Comparison of ENCODE assay signal across 8 cellular contexts in the genomic region with DNA sequence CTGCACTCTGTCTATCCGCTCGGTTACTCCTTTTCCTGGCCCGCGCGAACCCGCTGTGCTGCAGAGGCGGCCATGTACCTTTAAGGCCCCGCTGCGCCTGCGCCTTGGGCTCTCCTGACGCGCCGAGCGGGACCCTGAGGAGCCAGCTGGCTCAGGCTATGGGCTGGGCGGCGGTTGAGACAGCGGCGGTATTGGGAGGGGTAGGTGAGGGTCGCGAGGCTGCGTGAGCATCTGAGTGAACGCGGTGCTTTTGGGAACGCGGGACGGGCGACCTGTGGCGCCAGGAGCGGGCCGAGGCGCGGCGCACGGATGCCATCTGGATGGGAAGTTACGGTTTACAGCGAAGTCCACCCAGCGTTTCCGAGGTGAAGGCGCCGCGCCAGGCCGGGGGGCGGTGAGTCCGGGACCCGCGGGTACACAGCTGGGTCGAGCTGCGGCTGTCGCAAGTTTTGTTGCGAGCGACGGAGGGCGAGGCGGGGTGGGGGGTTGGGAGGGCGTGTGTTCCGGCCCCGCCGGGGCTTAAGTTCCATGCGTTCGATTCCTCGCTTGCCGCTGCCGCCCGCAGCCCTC. TPM values are rescaled to one million over a fixed set of nuclear protein-coding genes. Genes with fewer than 3 reads are reported as not detected.
A peak's percentile ranks its signal among the peaks of the same experiment; 100 is the strongest.
DNase-seq lines count a peak whose midpoint lies in the region; ATAC-seq and TF ChIP-seq lines count a peak whose summit lies in the region.
"Not testable (repeated sequence)": the region's sequence is repeated elsewhere in the genome, so short reads cannot be mapped to it uniquely, and the experiment has no call there.

A gene with protein sequence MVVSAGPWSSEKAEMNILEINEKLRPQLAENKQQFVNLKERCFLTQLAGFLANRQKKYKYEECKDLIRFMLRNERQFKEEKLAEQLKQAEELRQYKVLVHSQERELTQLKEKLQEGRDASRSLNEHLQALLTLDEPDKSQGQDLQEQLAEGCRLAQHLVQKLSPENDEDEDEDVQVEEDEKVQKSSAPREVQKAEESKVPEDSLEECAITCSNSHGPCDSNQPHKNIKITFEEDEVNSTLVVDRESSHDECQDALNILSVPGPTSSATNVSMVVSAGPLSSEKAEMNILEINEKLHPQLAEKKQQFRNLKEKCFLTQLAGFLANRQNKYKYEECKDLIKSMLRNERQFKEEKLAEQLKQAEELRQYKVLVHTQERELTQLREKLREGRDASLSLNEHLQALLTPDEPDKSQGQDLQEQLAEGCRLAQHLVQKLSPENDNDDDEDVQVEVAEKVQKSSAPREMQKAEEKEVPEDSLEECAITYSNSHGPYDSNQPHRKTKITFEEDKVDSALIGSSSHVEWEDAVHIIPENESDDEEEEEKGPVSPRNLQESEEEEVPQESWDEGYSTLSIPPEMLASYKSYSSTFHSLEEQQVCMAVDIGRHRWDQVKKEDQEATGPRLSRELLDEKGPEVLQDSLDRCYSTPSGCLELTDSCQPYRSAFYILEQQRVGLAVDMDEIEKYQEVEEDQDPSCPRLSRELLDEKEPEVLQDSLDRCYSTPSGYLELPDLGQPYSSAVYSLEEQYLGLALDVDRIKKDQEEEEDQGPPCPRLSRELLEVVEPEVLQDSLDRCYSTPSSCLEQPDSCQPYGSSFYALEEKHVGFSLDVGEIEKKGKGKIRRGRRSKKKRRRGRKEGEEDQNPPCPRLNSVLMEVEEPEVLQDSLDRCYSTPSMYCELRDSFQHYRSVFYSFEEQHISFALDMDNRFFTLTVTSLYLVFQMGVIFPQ (plus strand): TSS at position 125 of the 570 bp plus-strand sequence. CDS start 21,488 bp downstream, outside the sequence.

- POLR2A ChIA-PET in activated CD4-positive, alpha-beta memory T cell treated with anti-CD3 and anti-CD28 coated beads for 36 hours (lab: Charles Lee): not testable (repeated sequence)

- not testable (repeated sequence) for H3K9me3 Mint-ChIP-seq in activated CD4-positive, alpha-beta memory T cell treated with anti-CD3 and anti-CD28 coated beads for 36 hours

- not testable (repeated sequence) for TF ChIP-seq CTCF in 22Rv1 (IDR thresholded peaks at IDR 0.05)

- intact Hi-C loops in activated CD4-positive, alpha-beta memory T cell treated with anti-CD3 and anti-CD28 coated beads for 36 hours (cut with micrococcal nuclease); left colon (cut with DNase I, micrococcal nuclease): not testable (repeated sequence)

- not testable (repeated sequence) for H3K27me3 Mint-ChIP-seq in activated CD4-positive, alpha-beta memory T cell treated with anti-CD3 and anti-CD28 coated beads for 36 hours

- H3K27ac Mint-ChIP-seq in activated CD4-positive, alpha-beta memory T cell treated with anti-CD3 and anti-CD28 coated beads for 36 hours: peak within 1 kb of the TSS; percentile 63

- H3K36me3 Mint-ChIP-seq in activated CD4-positive, alpha-beta memory T cell treated with anti-CD3 and anti-CD28 coated beads for 36 hours: not testable (repeated sequence)

- H3K4me1 Mint-ChIP-seq in activated CD4-positive, alpha-beta memory T cell treated with anti-CD3 and anti-CD28 coated beads for 36 hours (ENCODE audit: low read depth): not testable (repeated sequence)

- ATAC-seq in GM19328 (IDR thresholded peaks at IDR 0.05; ENCODE audit: unreplicated experiment) (peak; percentile 98), HG03280 (IDR thresholded peaks at IDR 0.05; ENCODE audit: unreplicated experiment) (peak; percentile 96), left colon (peak; percentile 98)

- H3K4me3 Mint-ChIP-seq in activated CD4-positive, alpha-beta memory T cell treated with anti-CD3 and anti-CD28 coated beads for 36 hours: peak within 1 kb of the TSS; percentile 79

- peak; percentile 44 for DNase-seq in NCI-H774 (lab: John Stamatoyannopoulos, UW)
- peak; percentile 83 for DNase-seq in activated CD4-positive, alpha-beta memory T cell treated with anti-CD3 and anti-CD28 coated beads for 36 hours
- peak; percentile 14 for DNase-seq in dedifferentiated amniotic fluid mesenchymal stem cell (ENCODE audit: extremely low spot score)
- DNase-seq in left colon: peak; percentile 63 to 78
- DNase-seq in stimulated activated CD4-positive, alpha-beta T cell treated with anti-CD3 and anti-CD28 coated beads, Interleukin-12 subunit alpha, Interleukin-12 subunit beta, amount 100 ng/mL, for 48 hours (ENCODE audit: low read depth in 2 of 3, low spot score in 1 of 3): peak; percentile 51 to 71 (median 54)

- CTCF ChIA-PET in activated CD4-positive, alpha-beta memory T cell treated with anti-CD3 and anti-CD28 coated beads for 36 hours (lab: Charles Lee): not testable (repeated sequence)

- peak within 1 kb of the TSS; percentile 26; the same call in 1 of the 2 replicates for H3K27ac ChIP-seq in 22Rv1

RNA-seq across cellular contexts. Expression of the gene that starts here (rescaled TPM):
- total RNA-seq in activated CD4-positive, alpha-beta memory T cell treated with anti-CD3 and anti-CD28 coated beads for 36 hours: 10 to 100 TPM; 26.7 to 31.2 TPM
- total RNA-seq in left colon: 1 to 10 TPM; 2.8 to 3.5 TPM

Comparison
In these comparisons a context has a peak if more than half of its experiments do, and no peak if none do; other contexts are left out.
1. Peak in every context shown above with its lines: DNase-seq, ATAC-seq and H3K27ac ChIP-seq.
2. RNA of the gene that starts here (total RNA-seq): 26.7 to 31.2 TPM in activated CD4-positive, alpha-beta memory T cell treated with anti-CD3 and anti-CD28 coated beads for 36 hours; 2.8 to 3.5 TPM in left colon; every median in the first group is over 4 times any median in the second.
3. DNase-seq: peak in every context shown above with its lines; median percentile 83 in activated CD4-positive, alpha-beta memory T cell treated with anti-CD3 and anti-CD28 coated beads for 36 hours; 70 in left colon; 54 in stimulated activated CD4-positive, alpha-beta T cell treated with anti-CD3 and anti-CD28 coated beads, Interleukin-12 subunit alpha, Interleukin-12 subunit beta, amount 100 ng/mL, for 48 hours; 44 in NCI-H774; 14 in dedifferentiated amniotic fluid mesenchymal stem cell.